Comparison of ENCODE assay signal across 17 cellular contexts in genomic region chr3:118990818-118991560, GRCh38. TPM values are rescaled to one million over a fixed set of nuclear protein-coding genes. Genes with fewer than 3 reads are reported as not detected.
DNase-seq lines count a peak whose midpoint lies in the region; ATAC-seq and TF ChIP-seq lines count a peak whose summit lies in the region.
"Had no signal": no experiment of that assay in that cellular context is flagged by ENCODE, and none has a peak within 500 bp of the region (broad histone marks: within the 10 kb centered on the region; RNA-seq: fewer than 3 reads in every experiment).

No MANE protein-coding gene starts in this region.

- no peaks in the 10 kb centered on the region for H3K27me3 ChIP-seq in SJSA1 (replicated peaks)
- H3K27me3 ChIP-seq in endocrine pancreas (ENCODE audit: control insufficient read depth, insufficient read depth, low read length): no peaks in the 10 kb centered on the region
- H3K27me3 ChIP-seq in mesendoderm (ENCODE audit: insufficient read depth, low read length, poor library complexity): no peaks in the 10 kb centered on the region
- no peaks in the 10 kb centered on the region for H3K27me3 ChIP-seq in suprapubic skin
- no peaks in the 10 kb centered on the region for H3K27me3 ChIP-seq in transverse colon
- H3K27me3 ChIP-seq: hepatocyte, uterus had no signal

- H3K36me3 ChIP-seq in SJSA1: no peaks in the 10 kb centered on the region
- no peaks in the 10 kb centered on the region for H3K36me3 ChIP-seq in endocrine pancreas (ENCODE audit: control insufficient read depth, insufficient read depth, low read length)
- no peaks in the 10 kb centered on the region for H3K36me3 ChIP-seq in mesendoderm (ENCODE audit: control insufficient read depth, insufficient read depth, low read length)
- H3K36me3 ChIP-seq in suprapubic skin: no peaks in the 10 kb centered on the region
- H3K36me3 ChIP-seq in transverse colon: no peaks in the 10 kb centered on the region
- H3K36me3 ChIP-seq: lower lobe of right lung, uterus had no signal

- no peak for ATAC-seq in HG02759 (IDR thresholded peaks at IDR 0.05; ENCODE audit: unreplicated experiment)
- ATAC-seq: lower lobe of right lung had no signal

- H4K5ac ChIP-seq in mesendoderm (ENCODE audit: low read length): no peak overlapping the region

- H3K18ac ChIP-seq in mesendoderm (ENCODE audit: low read length): no peak overlapping the region

- peak overlapping the region; percentile 40; the same call in 1 of the 2 replicates for H3K27ac ChIP-seq in SJSA1
- H3K27ac ChIP-seq in mesendoderm (ENCODE audit: low read depth, low read length): no peak overlapping the region
- H3K27ac ChIP-seq in suprapubic skin: peak overlapping the region; percentile 21
- H3K27ac ChIP-seq in transverse colon: peak overlapping the region in 2 of 4 donors; percentile 24 to 31
- H3K27ac ChIP-seq: hepatocyte, lower lobe of right lung, uterus had no signal

- H2AK5ac ChIP-seq in mesendoderm (ENCODE audit: low read length): no peak overlapping the region

- no peak overlapping the region for H3K4me3 ChIP-seq in SJSA1
- H3K4me3 ChIP-seq in endocrine pancreas (ENCODE audit: control insufficient read depth, insufficient read depth, low read length): peak overlapping the region; percentile 49
- H3K4me3 ChIP-seq in mesendoderm (ENCODE audit: low read length): no peak overlapping the region
- H3K4me3 ChIP-seq in suprapubic skin: no peak overlapping the region
- H3K4me3 ChIP-seq in transverse colon: no peak overlapping the region
- H3K4me3 ChIP-seq: hepatocyte, lower lobe of right lung, uterus had no signal

- intact Hi-C loops in transverse colon (cut with DNase I; ENCODE audit: low total_unique reads): no loop called here

- no peak overlapping the region for H4K8ac ChIP-seq in mesendoderm (ENCODE audit: low read depth, low read length)

- in situ Hi-C loops in transverse colon (cut with MboI; ENCODE audit: low pct_ligation_motif_present in 1 of 4, low pct_unique_long_range_greater_than_20kb in 1 of 4, low sequenced_read_pairs in 3 of 4): no loop called here

- TF ChIP-seq CTCF in suprapubic skin (IDR thresholded peaks at IDR 0.05) (no peak), transverse colon (IDR thresholded peaks at IDR 0.05) (no peak)

- TF ChIP-seq EP300 in suprapubic skin (IDR thresholded peaks at IDR 0.05): no peak
- TF ChIP-seq EP300 in transverse colon (IDR thresholded peaks at IDR 0.05; ENCODE audit: low read depth): no peak

- WGBS in mesendoderm (ENCODE audit: extremely low coverage, insufficient coverage, low lambda C conversion rate): no CpG with 5 or more reads among the region's 3 CpGs
- WGBS in suprapubic skin: 67% methylated on average over 3 of the region's 3 CpGs
- WGBS in transverse colon (ENCODE audit: low coverage in 1 of 2), 2 donors: 59 to 62% methylated on average over 3 of the region's 3 CpGs

- no peak overlapping the region for H2BK15ac ChIP-seq in mesendoderm (replicated peaks; ENCODE audit: low read depth)

- no peak overlapping the region for H2BK120ac ChIP-seq in mesendoderm (ENCODE audit: low read depth, low read length)

- H3K23ac ChIP-seq in mesendoderm (ENCODE audit: low read length): no peak overlapping the region

- no peak overlapping the region for H3K4ac ChIP-seq in mesendoderm (ENCODE audit: low read depth, low read length)

- H3K9me3 ChIP-seq in SJSA1 (replicated peaks) (no peaks in the 10 kb centered on the region), endocrine pancreas (ENCODE audit: control insufficient read depth, low read length) (no peaks in the 10 kb centered on the region), suprapubic skin (no peaks in the 10 kb centered on the region), transverse colon (no peaks in the 10 kb centered on the region)
- H3K9me3 ChIP-seq: lower lobe of right lung, uterus had no signal

- no peak overlapping the region for H2BK5ac ChIP-seq in mesendoderm (ENCODE audit: low read length)

- H3K56ac ChIP-seq in mesendoderm (ENCODE audit: low read length): no peak overlapping the region

- H3K4me2 ChIP-seq in mesendoderm (ENCODE audit: low read length): no peak overlapping the region
- H3K4me2 ChIP-seq: hepatocyte had no signal

- no peaks in the 10 kb centered on the region for H3K79me2 ChIP-seq in mesendoderm (ENCODE audit: control insufficient read depth, insufficient read depth, low read length)
- H3K79me2 ChIP-seq: hepatocyte had no signal

- H3K4me1 ChIP-seq in SJSA1 (replicated peaks): no peaks in the 10 kb centered on the region; the same call in 1 of the 2 replicates
- H3K4me1 ChIP-seq in endocrine pancreas (ENCODE audit: control insufficient read depth, insufficient read depth, low read length): peaks cover 8% of the 10 kb centered on the region
- H3K4me1 ChIP-seq in mesendoderm (ENCODE audit: control insufficient read depth, low read depth, low read length): peaks cover 3% of the 10 kb centered on the region
- H3K4me1 ChIP-seq in suprapubic skin: no peaks in the 10 kb centered on the region
- H3K4me1 ChIP-seq in transverse colon: no peaks in the 10 kb centered on the region
- H3K4me1 ChIP-seq: lower lobe of right lung, uterus had no signal

- DNase-seq in SJSA1 (ENCODE audit: low read depth in 1 of 2, low spot score in 2 of 2) (peak in 1 of 2 experiments; percentile 7), mesendoderm (peak; percentile 64), suprapubic skin (ENCODE audit: low spot score in 2 of 2) (no peak), NCI-H526 (lab: John Stamatoyannopoulos, UW) (no peak), transverse colon (no peak)
- DNase-seq: activated naive CD4-positive, alpha-beta T cell treated with Interleukin-2 at 50 U/mL for 16 hours; activated T-cell treated with anti-CD3 and anti-CD28 coated beads, Interleukin-2, amount 50 U/mL, for 48 hours; central memory CD4-positive, alpha-beta T cell; lower lobe of right lung; NCI-H1092 treated with DMSO at 0.1 percent for 48 hours; NCI-H2081; RPMI8226; SW 1271; uterus had no signal

- H3K79me1 ChIP-seq in mesendoderm (ENCODE audit: low read length): no peaks in the 10 kb centered on the region

- TF ChIP-seq POLR2A in suprapubic skin (IDR thresholded peaks at IDR 0.05) (no peak), transverse colon (IDR thresholded peaks at IDR 0.05) (no peak)

- no peak overlapping the region for H3K9ac ChIP-seq in endocrine pancreas (ENCODE audit: control insufficient read depth, insufficient read depth, low read length)
- H3K9ac ChIP-seq in mesendoderm (ENCODE audit: low read length): no peak overlapping the region

RNA-seq across cellular contexts. Expression of gene IGSF11, which starts 43.7 kb away (rescaled TPM):
- total RNA-seq in SJSA1 (2014; rRNA removed; shearing (Covaris generic)): 0.18 and 1.0 TPM in 2 replicates
- 0.22 TPM for polyA plus RNA-seq in mesendoderm (2013, experiment 1 of 2)
- 0.24 TPM for polyA plus RNA-seq in mesendoderm (2013, experiment 2 of 2)
- 1 to 10 TPM; 1.9 to 9.6 (median 2.0) TPM for total RNA-seq in suprapubic skin
- total RNA-seq in transverse colon: under 1 TPM; 0.27 to 0.95 (median 0.59) TPM
- total RNA-seq: hepatocyte had no signal
